In the genomic region with DNA sequence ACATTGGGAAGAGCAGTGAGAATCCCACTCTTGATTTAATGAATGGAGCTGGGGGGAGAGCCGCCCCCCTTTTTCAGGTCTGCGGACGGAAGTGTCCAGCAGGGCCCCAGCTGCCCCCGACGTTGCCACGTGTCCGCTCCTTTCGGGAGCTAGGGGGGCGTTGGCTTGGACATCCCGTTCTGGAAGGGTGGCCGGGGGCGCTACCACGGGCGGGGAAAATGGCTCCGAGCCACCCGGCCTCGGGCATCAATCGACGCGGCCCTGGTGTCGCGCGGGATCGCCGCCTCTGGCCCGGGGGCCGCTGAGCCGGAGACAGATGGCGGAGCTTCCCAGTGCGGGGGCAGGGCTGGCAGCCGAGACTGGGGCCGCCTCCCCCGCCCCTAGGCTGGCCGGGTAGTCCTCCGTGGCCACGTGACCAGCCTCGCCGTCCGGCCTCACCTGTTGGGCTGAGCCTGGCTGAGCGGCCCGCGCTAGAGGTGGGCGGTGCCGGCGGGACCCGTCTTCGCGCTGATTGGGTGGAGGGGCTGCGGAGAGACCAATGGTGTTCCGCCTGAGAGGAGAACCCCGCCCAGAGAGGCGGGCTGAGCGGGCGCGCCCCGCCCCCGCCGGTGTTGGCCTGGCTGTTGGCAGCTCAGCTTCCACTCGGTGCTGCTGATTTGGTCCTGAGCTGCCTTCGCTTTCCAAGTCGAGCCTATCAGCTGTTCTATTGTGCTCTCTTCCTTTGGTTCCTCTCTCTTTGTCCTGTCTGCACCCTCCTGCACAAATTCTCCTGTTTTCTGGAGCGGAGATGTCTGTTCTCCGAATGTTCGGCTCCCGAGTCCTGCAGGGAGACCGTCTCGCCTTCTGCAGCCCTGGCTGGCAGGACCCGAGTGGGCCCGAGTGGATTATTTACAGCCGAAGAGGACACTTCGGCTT, we compare ENCODE assay signal across 8 cellular contexts. TPM values are rescaled to one million over a fixed set of nuclear protein-coding genes. Genes with fewer than 3 reads are reported as not detected.
DNase-seq lines count a peak whose midpoint lies in the region; ATAC-seq and TF ChIP-seq lines count a peak whose summit lies in the region.

No MANE protein-coding gene starts in this region.

- CTCF ChIA-PET in T-cell (lab: Charles Lee) = interaction anchor here in 1 of 2 donors (1.2 kb wide), 1 partner anchor 8 kb away, joined by 9 read pairs; a partner anchor contains a TSS

- peaks cover 35% of the 10 kb centered on the region for H3K27me3 ChIP-seq in left ventricle myocardium inferior (ENCODE audit: low read depth)
- H3K27me3 ChIP-seq in trophoblast cell (ENCODE audit: insufficient read depth, low read length) = peaks cover 2% of the 10 kb centered on the region
- peaks cover 6% of the 10 kb centered on the region for H3K27me3 ChIP-seq in thymus (ENCODE audit: control insufficient read depth, insufficient read depth)

- H3K4ac ChIP-seq in trophoblast cell (ENCODE audit: low read depth, low read length) = peak overlapping the region; percentile 80

- H2BK12ac ChIP-seq in trophoblast cell (ENCODE audit: low read length) = peak overlapping the region; percentile 66

- peaks cover 6% of the 10 kb centered on the region for H3K79me1 ChIP-seq in trophoblast cell (ENCODE audit: low read length)

- H3K4me3 ChIP-seq in left ventricle myocardium inferior (peak overlapping the region; percentile 70), trophoblast cell (ENCODE audit: low read depth, low read length) (peak overlapping the region; percentile 76), thymus (ENCODE audit: low read length) (peak overlapping the region; percentile 45)

- ATAC-seq in GM18499 (IDR thresholded peaks at IDR 0.05; ENCODE audit: insufficient read depth, unreplicated experiment) (peak; percentile 78), T-cell (replicated peaks in 1 of 4) (peak; percentile 98 to 99 (median 99))

- no peak for TF ChIP-seq CTCF in left ventricle myocardium inferior (IDR thresholded peaks at IDR 0.05; ENCODE audit: borderline replicate concordance)

- H3K27ac Mint-ChIP-seq in T-cell = peak overlapping the region; percentile 43 to 52

- peak overlapping the region; percentile 76 for H2BK5ac ChIP-seq in trophoblast cell (ENCODE audit: low read depth, low read length, poor library complexity)

- peak overlapping the region; percentile 86 for H3K4me2 ChIP-seq in trophoblast cell (ENCODE audit: low read length)

- H3K4me1 ChIP-seq in left ventricle myocardium inferior = peaks cover 43% of the 10 kb centered on the region
- H3K4me1 ChIP-seq in trophoblast cell (ENCODE audit: control insufficient read depth in 1 of 2, insufficient read depth in 2 of 2, low read length in 2 of 2) = peaks cover 6 to 14% of the 10 kb centered on the region in 2 experiments
- peaks cover 14% of the 10 kb centered on the region for H3K4me1 ChIP-seq in thymus (ENCODE audit: control insufficient read depth, insufficient read depth, low read length)

- H3K36me3 ChIP-seq in left ventricle myocardium inferior (no peaks in the 10 kb centered on the region), trophoblast cell (ENCODE audit: control insufficient read depth in 1 of 2, insufficient read depth in 2 of 2, low read length in 2 of 2) (peaks cover 0 to 3% of the 10 kb centered on the region in 2 experiments), thymus (ENCODE audit: control insufficient read depth, insufficient read depth) (peaks cover 5% of the 10 kb centered on the region)

- H3K14ac ChIP-seq in trophoblast cell (ENCODE audit: low read length) = peak overlapping the region; percentile 68

- H3K79me2 ChIP-seq in trophoblast cell (ENCODE audit: control insufficient read depth, insufficient read depth, low read length, poor library complexity) = peaks cover 5% of the 10 kb centered on the region

- peaks cover 0 to 1% of the 10 kb centered on the region in 2 donors for H3K27me3 Mint-ChIP-seq in T-cell

- H4K8ac ChIP-seq in trophoblast cell (ENCODE audit: low read depth, low read length) = peak overlapping the region; percentile 87

- peak overlapping the region; percentile 14 for H3K9ac ChIP-seq in trophoblast cell (ENCODE audit: low read length)

- H3K4me1 Mint-ChIP-seq in T-cell = peaks cover 66 to 77% (median 74%) of the 10 kb centered on the region in 3 donors

- WGBS in trophoblast cell (ENCODE audit: extremely low coverage, insufficient coverage, insufficient read length) = no CpG with 5 or more reads among the region's 71 CpGs
- WGBS in thymus = 11% methylated on average over 71 of the region's 71 CpGs

- H2AK5ac ChIP-seq in trophoblast cell (ENCODE audit: low read length) = no peak overlapping the region

- POLR2A ChIA-PET in T-cell (lab: Charles Lee) = interaction anchor here (0.6 to 0.7 kb wide), 2 partner anchors 8 to 28 kb away, joined by 3 read pairs; a partner anchor contains a TSS

- DNase-seq in HK-2 (ENCODE audit: unreplicated experiment) (peak; percentile 99), T-cell (peak; percentile 77 to 92 (median 86)), amygdala (lab: John Stamatoyannopoulos, UW) (peak in 47 of 56 donors; percentile 7 to 85 (median 52)), left ventricle myocardium inferior (peak; percentile 89), trophoblast cell (peak; percentile 97 to 98), NCI-H510A (lab: John Stamatoyannopoulos, UW) (no peak)

- peak overlapping the region; percentile 92 for H4K91ac ChIP-seq in trophoblast cell (ENCODE audit: low read depth, low read length)

- peak overlapping the region; percentile 70 to 88 (median 82) for H3K4me3 Mint-ChIP-seq in T-cell

- H3K36me3 Mint-ChIP-seq in T-cell = peaks cover 20% of the 10 kb centered on the region

- intact Hi-C loops in left ventricle myocardium inferior (cut with micrococcal nuclease) = loop anchor here (10.0 kb wide), 1 partner anchor 974 kb away; no protein-coding TSS in a partner anchor

- peak overlapping the region; percentile 35 for H4K12ac ChIP-seq in trophoblast cell (ENCODE audit: low read depth, low read length)

- H3K18ac ChIP-seq in trophoblast cell (ENCODE audit: low read length) = peak overlapping the region; percentile 74

- H3K23ac ChIP-seq in trophoblast cell (ENCODE audit: low read length) = no peak overlapping the region

- H3K27ac ChIP-seq in left ventricle myocardium inferior (replicated peaks) (peak overlapping the region; percentile 69), trophoblast cell (ENCODE audit: low read depth, low read length) (peak overlapping the region; percentile 28), thymus (ENCODE audit: low read depth) (no peak overlapping the region)

- H3K9me3 ChIP-seq in left ventricle myocardium inferior (replicated peaks) = no peaks in the 10 kb centered on the region
- H3K9me3 ChIP-seq in trophoblast cell (ENCODE audit: insufficient read depth, low read depth, low read length) = no peaks in the 10 kb centered on the region
- H3K9me3 ChIP-seq in thymus (ENCODE audit: control insufficient read depth) = no peaks in the 10 kb centered on the region

- no peaks in the 10 kb centered on the region for H3K9me3 Mint-ChIP-seq in T-cell

- peak overlapping the region; percentile 96 for H2AFZ ChIP-seq in trophoblast cell (ENCODE audit: insufficient read depth, low read length, poor library complexity)

- peak overlapping the region; percentile 78 for H2BK120ac ChIP-seq in trophoblast cell (ENCODE audit: insufficient read depth, low read length, poor library complexity)

RNA-seq across cellular contexts. Expression of a gene that starts 8.3 kb away (rescaled TPM):
- total RNA-seq in T-cell (10 to 100 TPM; 12.9 to 35.1 (median 25.1) TPM), left ventricle myocardium inferior (1.2 TPM)
- polyA plus RNA-seq in trophoblast cell (2013) = 8.0 and 9.1 TPM in 2 replicates
- polyA plus RNA-seq in thymus = 6.3 TPM
